2 cellular contexts compared by ENCODE assay signal in the genomic region with DNA sequence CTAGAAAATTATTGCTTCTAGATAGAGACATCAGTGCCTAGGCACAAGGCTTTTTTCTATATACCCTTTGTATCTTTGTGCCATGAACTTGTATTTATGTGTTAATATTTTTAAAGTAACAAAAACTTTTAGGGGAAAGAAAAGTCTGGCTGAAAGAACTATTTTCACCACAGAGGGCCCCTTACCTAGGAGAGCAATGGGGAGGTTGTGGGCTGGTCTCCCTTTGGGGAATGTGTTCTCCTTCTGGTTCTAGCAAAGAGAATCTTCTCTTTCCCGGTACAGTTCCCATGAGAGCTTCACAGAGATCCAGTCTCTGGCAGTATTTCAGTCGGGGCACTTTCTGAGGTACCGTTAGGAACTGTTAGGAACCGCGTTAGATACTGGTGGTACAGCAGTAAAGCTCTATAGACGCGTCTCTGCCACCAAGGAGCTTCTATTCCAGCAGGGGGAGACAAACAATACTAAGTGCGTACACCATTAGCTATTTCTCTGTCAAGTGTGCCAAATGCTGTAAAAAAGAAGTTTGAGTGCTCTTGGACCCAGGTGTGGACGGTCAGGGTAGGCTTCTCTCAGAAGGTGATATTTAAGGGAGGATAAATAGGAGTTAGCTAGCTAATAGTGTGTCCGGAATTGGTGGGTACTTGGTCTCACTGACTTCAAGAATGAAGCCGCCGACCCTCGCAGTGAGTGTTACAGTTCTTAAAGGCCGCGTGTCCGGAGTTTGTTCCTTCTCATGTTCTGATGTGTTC.
TF ChIP-seq lines count a peak whose summit lies in the region.

No MANE protein-coding gene starts in this region.

TF ChIP-seq in SK-N-SH treated with all-trans-retinoic acid at 6 μM for 48 hours, 23 proteins besides CTCF, POLR2A, EP300 and RAD21:
- TF ChIP-seq, protein P1, sequence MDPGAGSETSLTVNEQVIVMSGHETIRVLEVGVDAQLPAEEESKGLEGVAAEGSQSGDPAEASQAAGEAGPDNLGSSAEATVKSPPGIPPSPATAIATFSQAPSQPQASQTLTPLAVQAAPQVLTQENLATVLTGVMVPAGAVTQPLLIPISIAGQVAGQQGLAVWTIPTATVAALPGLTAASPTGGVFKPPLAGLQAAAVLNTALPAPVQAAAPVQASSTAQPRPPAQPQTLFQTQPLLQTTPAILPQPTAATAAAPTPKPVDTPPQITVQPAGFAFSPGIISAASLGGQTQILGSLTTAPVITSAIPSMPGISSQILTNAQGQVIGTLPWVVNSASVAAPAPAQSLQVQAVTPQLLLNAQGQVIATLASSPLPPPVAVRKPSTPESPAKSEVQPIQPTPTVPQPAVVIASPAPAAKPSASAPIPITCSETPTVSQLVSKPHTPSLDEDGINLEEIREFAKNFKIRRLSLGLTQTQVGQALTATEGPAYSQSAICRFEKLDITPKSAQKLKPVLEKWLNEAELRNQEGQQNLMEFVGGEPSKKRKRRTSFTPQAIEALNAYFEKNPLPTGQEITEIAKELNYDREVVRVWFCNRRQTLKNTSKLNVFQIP (CRISPR knock-in tag; IDR thresholded peaks at IDR 0.05; ENCODE audit: borderline replicate concordance, low read depth) = no peak
- TF ChIP-seq GLIS3 (CRISPR knock-in tag; IDR thresholded peaks at IDR 0.05) = no peak
- TF ChIP-seq BACH2 (CRISPR knock-in tag; IDR thresholded peaks at IDR 0.05; ENCODE audit: borderline replicate concordance) = no peak
- no peak for TF ChIP-seq ZC3H10 (CRISPR knock-in tag; IDR thresholded peaks at IDR 0.05)
- TF ChIP-seq ZFP30 (CRISPR knock-in tag; IDR thresholded peaks at IDR 0.05) = no peak
- TF ChIP-seq ZFP3 (CRISPR knock-in tag; IDR thresholded peaks at IDR 0.05) = no peak
- no peak for TF ChIP-seq CSDC2 (CRISPR knock-in tag; IDR thresholded peaks at IDR 0.05)
- TF ChIP-seq ARNTL (CRISPR knock-in tag; IDR thresholded peaks at IDR 0.05; ENCODE audit: borderline replicate concordance, low read depth) = no peak
- TF ChIP-seq ZNF565 (CRISPR knock-in tag; conservative IDR thresholded peaks at IDR 0.05; ENCODE audit: low read depth) = no peak
- TF ChIP-seq, protein P2, sequence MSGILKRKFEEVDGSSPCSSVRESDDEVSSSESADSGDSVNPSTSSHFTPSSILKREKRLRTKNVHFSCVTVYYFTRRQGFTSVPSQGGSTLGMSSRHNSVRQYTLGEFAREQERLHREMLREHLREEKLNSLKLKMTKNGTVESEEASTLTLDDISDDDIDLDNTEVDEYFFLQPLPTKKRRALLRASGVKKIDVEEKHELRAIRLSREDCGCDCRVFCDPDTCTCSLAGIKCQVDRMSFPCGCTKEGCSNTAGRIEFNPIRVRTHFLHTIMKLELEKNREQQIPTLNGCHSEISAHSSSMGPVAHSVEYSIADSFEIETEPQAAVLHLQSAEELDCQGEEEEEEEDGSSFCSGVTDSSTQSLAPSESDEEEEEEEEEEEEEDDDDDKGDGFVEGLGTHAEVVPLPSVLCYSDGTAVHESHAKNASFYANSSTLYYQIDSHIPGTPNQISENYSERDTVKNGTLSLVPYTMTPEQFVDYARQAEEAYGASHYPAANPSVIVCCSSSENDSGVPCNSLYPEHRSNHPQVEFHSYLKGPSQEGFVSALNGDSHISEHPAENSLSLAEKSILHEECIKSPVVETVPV (CRISPR knock-in tag; IDR thresholded peaks at IDR 0.05) = no peak
- TF ChIP-seq, protein P3, sequence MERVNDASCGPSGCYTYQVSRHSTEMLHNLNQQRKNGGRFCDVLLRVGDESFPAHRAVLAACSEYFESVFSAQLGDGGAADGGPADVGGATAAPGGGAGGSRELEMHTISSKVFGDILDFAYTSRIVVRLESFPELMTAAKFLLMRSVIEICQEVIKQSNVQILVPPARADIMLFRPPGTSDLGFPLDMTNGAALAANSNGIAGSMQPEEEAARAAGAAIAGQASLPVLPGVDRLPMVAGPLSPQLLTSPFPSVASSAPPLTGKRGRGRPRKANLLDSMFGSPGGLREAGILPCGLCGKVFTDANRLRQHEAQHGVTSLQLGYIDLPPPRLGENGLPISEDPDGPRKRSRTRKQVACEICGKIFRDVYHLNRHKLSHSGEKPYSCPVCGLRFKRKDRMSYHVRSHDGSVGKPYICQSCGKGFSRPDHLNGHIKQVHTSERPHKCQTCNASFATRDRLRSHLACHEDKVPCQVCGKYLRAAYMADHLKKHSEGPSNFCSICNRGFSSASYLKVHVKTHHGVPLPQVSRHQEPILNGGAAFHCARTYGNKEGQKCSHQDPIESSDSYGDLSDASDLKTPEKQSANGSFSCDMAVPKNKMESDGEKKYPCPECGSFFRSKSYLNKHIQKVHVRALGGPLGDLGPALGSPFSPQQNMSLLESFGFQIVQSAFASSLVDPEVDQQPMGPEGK (CRISPR knock-in tag; IDR thresholded peaks at IDR 0.05; ENCODE audit: borderline replicate concordance) = no peak
- TF ChIP-seq RARB (CRISPR knock-in tag; IDR thresholded peaks at IDR 0.05) = no peak
- TF ChIP-seq ZNF8 (CRISPR knock-in tag; IDR thresholded peaks at IDR 0.05) = no peak
- TF ChIP-seq OSR1 (CRISPR knock-in tag; IDR thresholded peaks at IDR 0.05) = no peak

TF ChIP-seq in K562, 482 proteins besides CTCF, POLR2A, EP300 and RAD21 (continues in another document):
- TF ChIP-seq KAT8 (IDR thresholded peaks at IDR 0.05; ENCODE audit: low read depth) = no peak
- no peak for TF ChIP-seq ZC3H11A (IDR thresholded peaks at IDR 0.05; ENCODE audit: low read depth, low read length)
- no peak for TF ChIP-seq KHSRP (IDR thresholded peaks at IDR 0.05)
- peak; percentile 72 for TF ChIP-seq CC2D1A (IDR thresholded peaks at IDR 0.05)
- 0 out of 2 replicates have a peak, but pooled peaks have one; percentile 42 for TF ChIP-seq EHMT2 (IDR thresholded peaks at IDR 0.05)
- TF ChIP-seq MTA3 (IDR thresholded peaks at IDR 0.05; ENCODE audit: borderline replicate concordance) = 0 out of 2 replicates have a peak, but pooled peaks have one; percentile 56
- TF ChIP-seq DEAF1 (CRISPR knock-in tag; IDR thresholded peaks at IDR 0.05) = peak; percentile 69
- TF ChIP-seq, protein P4, sequence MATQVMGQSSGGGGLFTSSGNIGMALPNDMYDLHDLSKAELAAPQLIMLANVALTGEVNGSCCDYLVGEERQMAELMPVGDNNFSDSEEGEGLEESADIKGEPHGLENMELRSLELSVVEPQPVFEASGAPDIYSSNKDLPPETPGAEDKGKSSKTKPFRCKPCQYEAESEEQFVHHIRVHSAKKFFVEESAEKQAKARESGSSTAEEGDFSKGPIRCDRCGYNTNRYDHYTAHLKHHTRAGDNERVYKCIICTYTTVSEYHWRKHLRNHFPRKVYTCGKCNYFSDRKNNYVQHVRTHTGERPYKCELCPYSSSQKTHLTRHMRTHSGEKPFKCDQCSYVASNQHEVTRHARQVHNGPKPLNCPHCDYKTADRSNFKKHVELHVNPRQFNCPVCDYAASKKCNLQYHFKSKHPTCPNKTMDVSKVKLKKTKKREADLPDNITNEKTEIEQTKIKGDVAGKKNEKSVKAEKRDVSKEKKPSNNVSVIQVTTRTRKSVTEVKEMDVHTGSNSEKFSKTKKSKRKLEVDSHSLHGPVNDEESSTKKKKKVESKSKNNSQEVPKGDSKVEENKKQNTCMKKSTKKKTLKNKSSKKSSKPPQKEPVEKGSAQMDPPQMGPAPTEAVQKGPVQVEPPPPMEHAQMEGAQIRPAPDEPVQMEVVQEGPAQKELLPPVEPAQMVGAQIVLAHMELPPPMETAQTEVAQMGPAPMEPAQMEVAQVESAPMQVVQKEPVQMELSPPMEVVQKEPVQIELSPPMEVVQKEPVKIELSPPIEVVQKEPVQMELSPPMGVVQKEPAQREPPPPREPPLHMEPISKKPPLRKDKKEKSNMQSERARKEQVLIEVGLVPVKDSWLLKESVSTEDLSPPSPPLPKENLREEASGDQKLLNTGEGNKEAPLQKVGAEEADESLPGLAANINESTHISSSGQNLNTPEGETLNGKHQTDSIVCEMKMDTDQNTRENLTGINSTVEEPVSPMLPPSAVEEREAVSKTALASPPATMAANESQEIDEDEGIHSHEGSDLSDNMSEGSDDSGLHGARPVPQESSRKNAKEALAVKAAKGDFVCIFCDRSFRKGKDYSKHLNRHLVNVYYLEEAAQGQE (CRISPR knock-in tag; IDR thresholded peaks at IDR 0.05; ENCODE audit: low read depth) = no peak
- TF ChIP-seq ARID2 (IDR thresholded peaks at IDR 0.05) = peak; percentile 79
- TF ChIP-seq, protein P5, sequence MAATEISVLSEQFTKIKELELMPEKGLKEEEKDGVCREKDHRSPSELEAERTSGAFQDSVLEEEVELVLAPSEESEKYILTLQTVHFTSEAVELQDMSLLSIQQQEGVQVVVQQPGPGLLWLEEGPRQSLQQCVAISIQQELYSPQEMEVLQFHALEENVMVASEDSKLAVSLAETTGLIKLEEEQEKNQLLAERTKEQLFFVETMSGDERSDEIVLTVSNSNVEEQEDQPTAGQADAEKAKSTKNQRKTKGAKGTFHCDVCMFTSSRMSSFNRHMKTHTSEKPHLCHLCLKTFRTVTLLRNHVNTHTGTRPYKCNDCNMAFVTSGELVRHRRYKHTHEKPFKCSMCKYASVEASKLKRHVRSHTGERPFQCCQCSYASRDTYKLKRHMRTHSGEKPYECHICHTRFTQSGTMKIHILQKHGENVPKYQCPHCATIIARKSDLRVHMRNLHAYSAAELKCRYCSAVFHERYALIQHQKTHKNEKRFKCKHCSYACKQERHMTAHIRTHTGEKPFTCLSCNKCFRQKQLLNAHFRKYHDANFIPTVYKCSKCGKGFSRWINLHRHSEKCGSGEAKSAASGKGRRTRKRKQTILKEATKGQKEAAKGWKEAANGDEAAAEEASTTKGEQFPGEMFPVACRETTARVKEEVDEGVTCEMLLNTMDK (IDR thresholded peaks at IDR 0.05; ENCODE audit: borderline replicate concordance, insufficient read depth, low read depth, low read length, poor library complexity, severe bottlenecking) = peak; percentile 56
- no peak for TF ChIP-seq RNF219 (CRISPR knock-in tag; IDR thresholded peaks at IDR 0.05)
- TF ChIP-seq SMC3 (conservative IDR thresholded peaks at IDR 0.05; ENCODE audit: insufficient read depth, low read depth, low read length) = peak; percentile 61
- TF ChIP-seq NFIX (CRISPR knock-in tag; IDR thresholded peaks at IDR 0.05; ENCODE audit: low read depth) = no peak
- TF ChIP-seq TRIM24 (IDR thresholded peaks at IDR 0.05) = 0 out of 4 replicates have a peak, but pooled peaks of 1 of the 2 experiments have one; percentile 16
- TF ChIP-seq ZBTB43 (CRISPR knock-in tag; IDR thresholded peaks at IDR 0.05) = no peak
- TF ChIP-seq ZNF76 (CRISPR knock-in tag; IDR thresholded peaks at IDR 0.05; ENCODE audit: borderline replicate concordance) = no peak
- TF ChIP-seq CREM (IDR thresholded peaks at IDR 0.05; ENCODE audit: low read depth) = 0 out of 2 replicates have a peak, but pooled peaks have one; percentile 36
- TF ChIP-seq ZFP30 (CRISPR knock-in tag; IDR thresholded peaks at IDR 0.05; ENCODE audit: borderline replicate concordance) = no peak
- no peak for TF ChIP-seq FOXK2 (conservative IDR thresholded peaks at IDR 0.05 in 1 of 2, IDR thresholded peaks at IDR 0.05 in 1 of 2; ENCODE audit: low read depth in 2 of 2)
- TF ChIP-seq ZNF696 (CRISPR knock-in tag; conservative IDR thresholded peaks at IDR 0.05) = no peak
- TF ChIP-seq ZNF57 (CRISPR knock-in tag; IDR thresholded peaks at IDR 0.05) = no peak
- TF ChIP-seq, protein P6, sequence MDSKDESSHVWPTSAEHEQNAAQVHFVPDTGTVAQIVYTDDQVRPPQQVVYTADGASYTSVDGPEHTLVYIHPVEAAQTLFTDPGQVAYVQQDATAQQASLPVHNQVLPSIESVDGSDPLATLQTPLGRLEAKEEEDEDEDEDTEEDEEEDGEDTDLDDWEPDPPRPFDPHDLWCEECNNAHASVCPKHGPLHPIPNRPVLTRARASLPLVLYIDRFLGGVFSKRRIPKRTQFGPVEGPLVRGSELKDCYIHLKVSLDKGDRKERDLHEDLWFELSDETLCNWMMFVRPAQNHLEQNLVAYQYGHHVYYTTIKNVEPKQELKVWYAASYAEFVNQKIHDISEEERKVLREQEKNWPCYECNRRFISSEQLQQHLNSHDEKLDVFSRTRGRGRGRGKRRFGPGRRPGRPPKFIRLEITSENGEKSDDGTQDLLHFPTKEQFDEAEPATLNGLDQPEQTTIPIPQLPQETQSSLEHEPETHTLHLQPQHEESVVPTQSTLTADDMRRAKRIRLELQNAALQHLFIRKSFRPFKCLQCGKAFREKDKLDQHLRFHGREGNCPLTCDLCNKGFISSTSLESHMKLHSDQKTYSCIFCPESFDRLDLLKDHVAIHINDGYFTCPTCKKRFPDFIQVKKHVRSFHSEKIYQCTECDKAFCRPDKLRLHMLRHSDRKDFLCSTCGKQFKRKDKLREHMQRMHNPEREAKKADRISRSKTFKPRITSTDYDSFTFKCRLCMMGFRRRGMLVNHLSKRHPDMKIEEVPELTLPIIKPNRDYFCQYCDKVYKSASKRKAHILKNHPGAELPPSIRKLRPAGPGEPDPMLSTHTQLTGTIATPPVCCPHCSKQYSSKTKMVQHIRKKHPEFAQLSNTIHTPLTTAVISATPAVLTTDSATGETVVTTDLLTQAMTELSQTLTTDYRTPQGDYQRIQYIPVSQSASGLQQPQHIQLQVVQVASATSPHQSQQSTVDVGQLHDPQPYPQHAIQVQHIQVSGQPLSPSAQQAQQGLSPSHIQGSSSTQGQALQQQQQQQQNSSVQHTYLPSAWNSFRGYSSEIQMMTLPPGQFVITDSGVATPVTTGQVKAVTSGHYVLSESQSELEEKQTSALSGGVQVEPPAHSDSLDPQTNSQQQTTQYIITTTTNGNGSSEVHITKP (IDR thresholded peaks at IDR 0.05; ENCODE audit: partially characterized antibody) = no peak
